ENCODE assay signal across 11 cellular contexts in genomic region chr10:95963202-95963991, GRCh38. TPM values are rescaled to one million over a fixed set of nuclear protein-coding genes. Genes with fewer than 3 reads are reported as not detected.
DNase-seq lines count a peak whose midpoint lies in the region; ATAC-seq and TF ChIP-seq lines count a peak whose summit lies in the region.
"Had no signal": no experiment of that assay in that cellular context is flagged by ENCODE, and none has a peak within 500 bp of the region (broad histone marks: within the 10 kb centered on the region; RNA-seq: fewer than 3 reads in every experiment).

No MANE protein-coding gene starts in this region.

- no peak overlapping the region for H3K27ac ChIP-seq in foreskin keratinocyte
- no peak overlapping the region for H3K27ac ChIP-seq in osteoblast (ENCODE audit: low read depth, low read length)
- H3K27ac ChIP-seq: testis had no signal

- H4K20me1 ChIP-seq in osteoblast (ENCODE audit: insufficient read depth, low read length), result no peaks in the 10 kb centered on the region

- H3K4me1 ChIP-seq in foreskin keratinocyte (no peaks in the 10 kb centered on the region), osteoblast (ENCODE audit: insufficient read depth, low read length) (no peaks in the 10 kb centered on the region)
- H3K4me1 ChIP-seq: testis had no signal

- DNase-seq in stimulated activated naive CD8-positive, alpha-beta T cell treated with anti-CD3 and anti-CD28 coated beads, Interleukin-15, Interleukin-2, amounts not matched to agents 100 U/mL and 50 U/mL, for 24 hours, result no peak
- DNase-seq in MV-4-11 (lab: John Stamatoyannopoulos, UW), result peak; percentile 38
- no peak for DNase-seq in foreskin keratinocyte
- no peak for DNase-seq in osteoblast (ENCODE audit: insufficient read length, low spot score, missing footprints)
- DNase-seq: cerebellar nuclear complex, midbrain, testis had no signal

- H3K4me2 ChIP-seq in osteoblast (ENCODE audit: insufficient read depth, low read length), result no peak overlapping the region

- no peaks in the 10 kb centered on the region for H3K27me3 Mint-ChIP-seq in stimulated activated naive CD8-positive, alpha-beta T cell treated with anti-CD3 and anti-CD28 coated beads, Interleukin-15, Interleukin-2, amounts not matched to agents 100 ng/mL and 50 ng/mL, for 24 hours
- no peaks in the 10 kb centered on the region for H3K27me3 Mint-ChIP-seq in activated T-helper 17 cell treated with anti-CD3 and anti-CD28 coated beads, Interleukin-2, amount 50 U/mL, for 72 hours

- H3K9me3 ChIP-seq in osteoblast (ENCODE audit: low read depth, low read length), result no peaks in the 10 kb centered on the region
- H3K9me3 ChIP-seq: testis had no signal

- H3K79me2 ChIP-seq in osteoblast (ENCODE audit: insufficient read depth, low read length), result no peaks in the 10 kb centered on the region

- H3K4me3 Mint-ChIP-seq in stimulated activated naive CD8-positive, alpha-beta T cell treated with anti-CD3 and anti-CD28 coated beads, Interleukin-15, Interleukin-2, amounts not matched to agents 100 ng/mL and 50 ng/mL, for 24 hours, result peak overlapping the region; percentile 6
- H3K4me3 Mint-ChIP-seq in activated T-helper 17 cell treated with anti-CD3 and anti-CD28 coated beads, Interleukin-2, amount 50 U/mL, for 72 hours, result peak overlapping the region; percentile 54

- ATAC-seq in stimulated activated naive CD8-positive, alpha-beta T cell treated with anti-CD3 and anti-CD28 coated beads, Interleukin-15, Interleukin-2, amounts not matched to agents 100 U/mL and 50 U/mL, for 24 hours, result no peak
- peak; percentile 40 for ATAC-seq in activated T-helper 17 cell treated with anti-CD3 and anti-CD28 coated beads, Interleukin-2, amount 50 U/mL, for 72 hours (replicated peaks)
- ATAC-seq in HG03139 (IDR thresholded peaks at IDR 0.05; ENCODE audit: unreplicated experiment), result no peak
- ATAC-seq in GM18873 (IDR thresholded peaks at IDR 0.05; ENCODE audit: low FRiP score, unreplicated experiment), result no peak
- no peak for ATAC-seq in foreskin keratinocyte

- H2AFZ ChIP-seq in osteoblast (ENCODE audit: low read length), result no peak overlapping the region

- H3K9me3 Mint-ChIP-seq in stimulated activated naive CD8-positive, alpha-beta T cell treated with anti-CD3 and anti-CD28 coated beads, Interleukin-15, Interleukin-2, amounts not matched to agents 100 ng/mL and 50 ng/mL, for 24 hours, result peaks cover 12% of the 10 kb centered on the region
- peaks cover 7% of the 10 kb centered on the region for H3K9me3 Mint-ChIP-seq in activated T-helper 17 cell treated with anti-CD3 and anti-CD28 coated beads, Interleukin-2, amount 50 U/mL, for 72 hours

- no peak overlapping the region for H3K4me3 ChIP-seq in osteoblast (ENCODE audit: insufficient read depth, low read length)
- H3K4me3 ChIP-seq: testis had no signal

- peaks cover 22% of the 10 kb centered on the region for H3K4me1 Mint-ChIP-seq in stimulated activated naive CD8-positive, alpha-beta T cell treated with anti-CD3 and anti-CD28 coated beads, Interleukin-15, Interleukin-2, amounts not matched to agents 100 ng/mL and 50 ng/mL, for 24 hours (ENCODE audit: low read depth)
- H3K4me1 Mint-ChIP-seq in activated T-helper 17 cell treated with anti-CD3 and anti-CD28 coated beads, Interleukin-2, amount 50 U/mL, for 72 hours, result peaks cover 10% of the 10 kb centered on the region

- H3K27me3 ChIP-seq in foreskin keratinocyte (no peaks in the 10 kb centered on the region), osteoblast (ENCODE audit: insufficient read depth, low read length) (no peaks in the 10 kb centered on the region)
- H3K27me3 ChIP-seq: testis had no signal

- H3K27ac Mint-ChIP-seq in stimulated activated naive CD8-positive, alpha-beta T cell treated with anti-CD3 and anti-CD28 coated beads, Interleukin-15, Interleukin-2, amounts not matched to agents 100 ng/mL and 50 ng/mL, for 24 hours, result peak overlapping the region; percentile 85
- peak overlapping the region; percentile 55 for H3K27ac Mint-ChIP-seq in activated T-helper 17 cell treated with anti-CD3 and anti-CD28 coated beads, Interleukin-2, amount 50 U/mL, for 72 hours

- peaks cover 4% of the 10 kb centered on the region for H3K36me3 Mint-ChIP-seq in stimulated activated naive CD8-positive, alpha-beta T cell treated with anti-CD3 and anti-CD28 coated beads, Interleukin-15, Interleukin-2, amounts not matched to agents 100 ng/mL and 50 ng/mL, for 24 hours (ENCODE audit: low read depth)
- H3K36me3 Mint-ChIP-seq in activated T-helper 17 cell treated with anti-CD3 and anti-CD28 coated beads, Interleukin-2, amount 50 U/mL, for 72 hours (ENCODE audit: low read depth), result no peaks in the 10 kb centered on the region

- TF ChIP-seq CTCF in foreskin keratinocyte (conservative IDR thresholded peaks at IDR 0.05), result no peak
- TF ChIP-seq CTCF in osteoblast (IDR thresholded peaks at IDR 0.05; ENCODE audit: extremely low read depth, low read depth, low read length), result no peak

- H3K36me3 ChIP-seq in osteoblast (ENCODE audit: insufficient read depth, low read length), result no peaks in the 10 kb centered on the region

RNA-seq across cellular contexts. Expression of gene CC2D2B, which starts 55.6 kb away (rescaled TPM):
- total RNA-seq in activated T-helper 17 cell treated with anti-CD3 and anti-CD28 coated beads, Interleukin-2, amount 50 U/mL, for 72 hours, result under 1 TPM; 0.24 to 0.73 TPM
- 0.24 TPM in 1 of 2 replicates, not detected in the other for total RNA-seq in foreskin keratinocyte
- polyA plus RNA-seq in foreskin keratinocyte, result 0.07 TPM in 1 of 2 replicates, not detected in the other
- 0.36 and 0.88 TPM in 2 replicates for total RNA-seq in osteoblast
